ENCODE assay signal across 12 cellular contexts in genomic region chr16:68081796-68082567, GRCh38. TPM values are rescaled to one million over a fixed set of nuclear protein-coding genes. Genes with fewer than 3 reads are reported as not detected.
DNase-seq lines count a peak whose midpoint lies in the region; ATAC-seq and TF ChIP-seq lines count a peak whose summit lies in the region.
"Had no signal": no experiment of that assay in that cellular context is flagged by ENCODE, and none has a peak within 500 bp of the region (broad histone marks: within the 10 kb centered on the region; RNA-seq: fewer than 3 reads in every experiment).

No MANE protein-coding gene starts in this region.

- DNase-seq in activated naive CD4-positive, alpha-beta T cell treated with anti-CD3 and anti-CD28 coated beads for 36 hours = peak; percentile 74
- no peak for DNase-seq in activated naive CD4-positive, alpha-beta T cell treated with anti-CD3 and anti-CD28 coated beads, Interleukin-2, amount 50 U/mL, for 16 hours
- DNase-seq in activated T-cell treated with anti-CD3 and anti-CD28 coated beads, Interleukin-2, amount 50 U/mL, for 24 hours = no peak
- DNase-seq in lower lobe of right lung (no peak), activated gamma-delta T cell (lab: John Stamatoyannopoulos, UW) (no peak), tibial artery (no peak), occipital lobe (lab: John Stamatoyannopoulos, UW) (no peak)
- DNase-seq: activated gamma-delta T cell treated with Interleukin-2 at 50 U/mL for 16 hours, dorsolateral prefrontal cortex, midbrain, NCI-H1436 treated with DMSO at 0.1 percent for 48 hours had no signal

- H3K36me3 ChIP-seq in lower lobe of right lung (peaks cover 17% of the 10 kb centered on the region), subcutaneous abdominal adipose tissue (ENCODE audit: control insufficient read depth in 5 of 5, insufficient read depth in 5 of 5, low read length in 5 of 5) (peaks cover 0 to 9% (median 7%) of the 10 kb centered on the region in 5 donors), tibial artery (peaks cover 0 to 26% (median 8%) of the 10 kb centered on the region in 3 donors)

- peak overlapping the region; percentile 86 for H3K27ac Mint-ChIP-seq in activated naive CD4-positive, alpha-beta T cell treated with anti-CD3 and anti-CD28 coated beads for 36 hours
- H3K27ac Mint-ChIP-seq in activated T-cell treated with anti-CD3 and anti-CD28 coated beads, Interleukin-2, amount 50 U/mL, for 24 hours = peak overlapping the region; percentile 97

- ATAC-seq in lower lobe of right lung = no peak

- no peaks in the 10 kb centered on the region for H3K27me3 Mint-ChIP-seq in activated naive CD4-positive, alpha-beta T cell treated with anti-CD3 and anti-CD28 coated beads for 36 hours (ENCODE audit: low read depth)
- no peaks in the 10 kb centered on the region for H3K27me3 Mint-ChIP-seq in activated T-cell treated with anti-CD3 and anti-CD28 coated beads, Interleukin-2, amount 50 U/mL, for 24 hours

- CTCF ChIA-PET in activated naive CD4-positive, alpha-beta T cell treated with anti-CD3 and anti-CD28 coated beads for 36 hours (lab: Charles Lee) = interaction anchor here (0.5 to 3.0 kb wide), 5 partner anchors 11 to 140 kb away, joined by 3 to 14 read pairs (median 4); no protein-coding TSS in a partner anchor

- H3K27me3 ChIP-seq in lower lobe of right lung (ENCODE audit: low read depth) (no peaks in the 10 kb centered on the region), subcutaneous abdominal adipose tissue (ENCODE audit: control insufficient read depth in 5 of 5, insufficient read depth in 4 of 5, low read length in 5 of 5) (no peaks in the 10 kb centered on the region), tibial artery (no peaks in the 10 kb centered on the region)
- H3K27me3 ChIP-seq: dorsolateral prefrontal cortex had no signal

- no peaks in the 10 kb centered on the region for H3K9me3 Mint-ChIP-seq in activated naive CD4-positive, alpha-beta T cell treated with anti-CD3 and anti-CD28 coated beads for 36 hours
- H3K9me3 Mint-ChIP-seq in activated T-cell treated with anti-CD3 and anti-CD28 coated beads, Interleukin-2, amount 50 U/mL, for 24 hours = no peaks in the 10 kb centered on the region

- peaks cover 15% of the 10 kb centered on the region for H3K36me3 Mint-ChIP-seq in activated naive CD4-positive, alpha-beta T cell treated with anti-CD3 and anti-CD28 coated beads for 36 hours (ENCODE audit: low read depth)
- peaks cover 59% of the 10 kb centered on the region for H3K36me3 Mint-ChIP-seq in activated T-cell treated with anti-CD3 and anti-CD28 coated beads, Interleukin-2, amount 50 U/mL, for 24 hours (ENCODE audit: low read depth)

- H3K27ac ChIP-seq in lower lobe of right lung (peak overlapping the region; percentile 99), subcutaneous abdominal adipose tissue (ENCODE audit: low read depth, low read length) (peak overlapping the region; percentile 97), tibial artery (peak overlapping the region in 1 of 2 donors; percentile 93)

- H3K4me3 ChIP-seq in lower lobe of right lung (no peak overlapping the region), subcutaneous abdominal adipose tissue (ENCODE audit: low read depth in 1 of 5, low read length in 5 of 5) (peak overlapping the region in 1 of 5 donors; percentile 2), tibial artery (no peak overlapping the region)
- H3K4me3 ChIP-seq: dorsolateral prefrontal cortex had no signal

- no peak overlapping the region for H3K4me3 Mint-ChIP-seq in activated naive CD4-positive, alpha-beta T cell treated with anti-CD3 and anti-CD28 coated beads for 36 hours
- H3K4me3 Mint-ChIP-seq in activated T-cell treated with anti-CD3 and anti-CD28 coated beads, Interleukin-2, amount 50 U/mL, for 24 hours = peak overlapping the region; percentile 46

- H3K4me1 ChIP-seq in lower lobe of right lung = peaks cover 71% of the 10 kb centered on the region
- H3K4me1 ChIP-seq in subcutaneous abdominal adipose tissue (ENCODE audit: control insufficient read depth in 5 of 5, insufficient read depth in 5 of 5, low read length in 5 of 5) = peaks cover 19 to 80% (median 75%) of the 10 kb centered on the region in 5 donors
- peaks cover 0 to 16% (median 15%) of the 10 kb centered on the region in 4 donors for H3K4me1 ChIP-seq in tibial artery

- H3K4me1 Mint-ChIP-seq in activated naive CD4-positive, alpha-beta T cell treated with anti-CD3 and anti-CD28 coated beads for 36 hours (ENCODE audit: low read depth) = peaks cover 68% of the 10 kb centered on the region
- H3K4me1 Mint-ChIP-seq in activated T-cell treated with anti-CD3 and anti-CD28 coated beads, Interleukin-2, amount 50 U/mL, for 24 hours (ENCODE audit: low read depth) = peaks cover 69% of the 10 kb centered on the region

- no peak for TF ChIP-seq CTCF in lower lobe of right lung (IDR thresholded peaks at IDR 0.05)
- TF ChIP-seq CTCF in tibial artery (IDR thresholded peaks at IDR 0.05) = no peak

- H3K9me3 ChIP-seq in lower lobe of right lung = no peaks in the 10 kb centered on the region
- no peaks in the 10 kb centered on the region for H3K9me3 ChIP-seq in subcutaneous abdominal adipose tissue (ENCODE audit: control insufficient read depth in 5 of 5, low read length in 5 of 5)
- no peaks in the 10 kb centered on the region for H3K9me3 ChIP-seq in tibial artery

- H3K9ac ChIP-seq in subcutaneous abdominal adipose tissue (ENCODE audit: low read length in 5 of 5) = peak overlapping the region in 1 of 5 donors; percentile 39

- intact Hi-C loops in activated naive CD4-positive, alpha-beta T cell treated with anti-CD3 and anti-CD28 coated beads for 36 hours (cut with micrococcal nuclease) = loop anchor here (5.0 to 10.0 kb wide), 5 partner anchors 145 to 837 kb away; partner anchors contain the start of genes CDH3, FHOD1, PSMB10 and SLC9A5
- intact Hi-C loops in lower lobe of right lung (cut with DNase I) = no loop called here
- intact Hi-C loops in tibial artery (cut with DNase I; ENCODE audit: low total_unique reads) = loop anchor here (2.0 to 10.0 kb wide), 2 partner anchors 57 to 153 kb away; partner anchors contain the start of gene ESRP2

RNA-seq across cellular contexts. Expression of gene NFATC3, which starts 3.2 kb away (rescaled TPM):
- 10 to 100 TPM; 49.1 to 50.3 TPM for total RNA-seq in activated naive CD4-positive, alpha-beta T cell treated with anti-CD3 and anti-CD28 coated beads for 36 hours
- total RNA-seq in lower lobe of right lung (61.6 TPM), occipital lobe (23.2 TPM)

RNA-seq across cellular contexts. Expression of gene DUS2, which starts 58.9 kb away (rescaled TPM):
- total RNA-seq in activated naive CD4-positive, alpha-beta T cell treated with anti-CD3 and anti-CD28 coated beads for 36 hours = 10 to 100 TPM; 22.9 to 25.2 TPM
- 15.1 TPM for total RNA-seq in lower lobe of right lung
- 9.0 TPM for total RNA-seq in occipital lobe

RNA-seq across cellular contexts. Expression of gene DDX28, which starts 59.0 kb away (rescaled TPM):
- 1 to 10 TPM; 9.4 to 9.7 TPM for total RNA-seq in activated naive CD4-positive, alpha-beta T cell treated with anti-CD3 and anti-CD28 coated beads for 36 hours
- 9.9 TPM for total RNA-seq in lower lobe of right lung
- total RNA-seq in occipital lobe = 11.2 TPM
